ENCODE assay signal across 14 cellular contexts in the genomic region with DNA sequence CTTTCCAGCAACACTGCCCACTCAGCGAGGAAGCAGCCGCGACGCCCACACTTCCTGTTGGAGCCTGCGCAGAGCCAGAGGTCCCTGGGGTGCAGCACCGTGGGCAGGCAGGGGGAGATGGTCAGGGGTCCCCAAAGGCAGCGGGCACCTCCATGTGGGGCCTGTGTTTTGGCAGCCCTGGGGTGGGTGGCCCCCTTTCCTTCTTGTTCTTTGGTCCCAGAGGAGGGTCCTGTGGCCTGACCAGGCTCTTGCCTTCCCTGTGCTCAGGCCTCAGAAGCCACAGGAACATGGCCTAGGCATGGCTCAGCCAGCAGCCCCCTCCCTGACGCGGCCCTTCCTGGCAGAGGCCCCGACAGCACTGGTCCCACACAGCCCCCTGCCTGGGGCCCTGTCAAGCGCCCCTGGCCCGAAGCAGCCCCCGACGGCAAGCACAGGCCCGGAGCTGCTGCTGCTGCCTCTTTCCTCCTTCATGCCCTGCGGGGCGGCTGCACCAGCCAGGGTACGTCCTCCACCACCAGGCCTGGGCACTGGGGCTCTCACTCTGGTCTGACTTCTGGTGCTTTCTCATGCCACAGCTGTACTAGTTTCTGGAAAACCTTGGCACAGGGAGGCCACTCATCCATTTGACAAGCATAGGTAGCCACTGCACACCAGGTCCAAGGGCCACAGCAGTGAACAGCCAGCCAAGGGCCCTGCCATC. TPM values are rescaled to one million over a fixed set of nuclear protein-coding genes. Genes with fewer than 3 reads are reported as not detected.
DNase-seq lines count a peak whose midpoint lies in the region; ATAC-seq, FAIRE-seq and TF ChIP-seq lines count a peak whose summit lies in the region.
"Had no signal": no experiment of that assay in that cellular context is flagged by ENCODE, and none has a peak within 500 bp of the region (broad histone marks: within the 10 kb centered on the region; RNA-seq: fewer than 3 reads in every experiment).

No MANE protein-coding gene starts in this region.

- peaks cover 42% of the 10 kb centered on the region for H3K36me3 Mint-ChIP-seq in activated CD4-positive, alpha-beta T cell treated with anti-CD3 and anti-CD28 coated beads for 36 hours (ENCODE audit: low read depth)
- peaks cover 6% of the 10 kb centered on the region for H3K36me3 Mint-ChIP-seq in neural progenitor cell
- no peaks in the 10 kb centered on the region for H3K36me3 Mint-ChIP-seq in glutamatergic neuron (ENCODE audit: unreplicated experiment)

- H3K4me3 ChIP-seq in H7 (ENCODE audit: insufficient read depth, low read depth, low read length) (no peak overlapping the region), GM12878 (no peak overlapping the region), neural progenitor cell (no peak overlapping the region)
- H3K4me3 ChIP-seq: ovary had no signal

- no peak for FAIRE-seq in GM12878 (lab: Jason Lieb, UNC)
- FAIRE-seq: A204.1 had no signal

- no peaks in the 10 kb centered on the region for H3K9me3 Mint-ChIP-seq in activated CD4-positive, alpha-beta T cell treated with anti-CD3 and anti-CD28 coated beads for 36 hours (ENCODE audit: low read depth)
- H3K9me3 Mint-ChIP-seq in neural progenitor cell (no peaks in the 10 kb centered on the region), glutamatergic neuron (ENCODE audit: unreplicated experiment) (peaks cover 6% of the 10 kb centered on the region)

- SMC1A ChIA-PET in GM12878 (lab: Charles Lee; ENCODE audit: uncharacterized antibody, unreplicated experiment), result no interaction called here

- H3K9me3 ChIP-seq in GM12878 (replicated peaks; ENCODE audit: control insufficient read depth, insufficient read depth, low read length) (no peaks in the 10 kb centered on the region), neural progenitor cell (ENCODE audit: low read depth) (no peaks in the 10 kb centered on the region)
- H3K9me3 ChIP-seq: ovary had no signal

- no peak for TF ChIP-seq CTCF in GM12878 (IDR thresholded peaks at IDR 0.05 in 2 of 3, conservative IDR thresholded peaks at IDR 0.05 in 1 of 3; ENCODE audit: control insufficient read depth in 2 of 3, extremely low read depth in 1 of 3, insufficient read depth in 1 of 3, low read depth in 3 of 3, low read length in 3 of 3)
- TF ChIP-seq CTCF in neural progenitor cell (IDR thresholded peaks at IDR 0.05), result no peak
- TF ChIP-seq CTCF in glutamatergic neuron (IDR thresholded peaks at IDR 0.05; ENCODE audit: partially characterized antibody, unreplicated experiment), result no peak

- H3F3A ChIP-seq in neural progenitor cell (ENCODE audit: low read depth), result no peaks in the 10 kb centered on the region

- peak; percentile 10 for DNase-seq in activated CD4-positive, alpha-beta T cell treated with anti-CD3 and anti-CD28 coated beads for 36 hours
- DNase-seq in activated CD4-positive, alpha-beta T cell treated with anti-CD3 and anti-CD28 coated beads, Interleukin-2, amount 50 U/mL, for 4 hours, result no peak
- DNase-seq in H7 (peak; percentile 60), GM12878 (ENCODE audit: low read depth, low spot score) (no peak), neural progenitor cell (ENCODE audit: low spot score) (no peak), glutamatergic neuron (no peak)
- DNase-seq: DMS 273 treated with DMSO at 0.1 percent for 48 hours, erythroblast, NCI-H1105 treated with DMSO at 0.1 percent for 48 hours, OCI-M1 had no signal

- peak overlapping the region; percentile 86 for H3K27ac Mint-ChIP-seq in activated CD4-positive, alpha-beta T cell treated with anti-CD3 and anti-CD28 coated beads for 36 hours
- H3K27ac Mint-ChIP-seq in neural progenitor cell (peak overlapping the region; percentile 44), glutamatergic neuron (ENCODE audit: unreplicated experiment) (no peak overlapping the region)

- WGBS in GM12878 (ENCODE audit: insufficient coverage, insufficient replicate concordance, low lambda C conversion rate, missing lambda C conversion rate), result 63% methylated on average over 17 of the region's 18 CpGs

- H3K27me3 ChIP-seq in H7 (ENCODE audit: control insufficient read depth, insufficient read depth, low read length) (no peaks in the 10 kb centered on the region), GM12878 (replicated peaks in 1 of 2; ENCODE audit: control insufficient read depth in 2 of 2, insufficient read depth in 2 of 2, low read length in 1 of 2) (no peaks in the 10 kb centered on the region), neural progenitor cell (no peaks in the 10 kb centered on the region)
- H3K27me3 ChIP-seq: ovary had no signal

- H3K27ac ChIP-seq in GM12878 (ENCODE audit: control insufficient read depth, insufficient read depth) (no peak overlapping the region), neural progenitor cell (no peak overlapping the region)

- H3K9ac ChIP-seq in GM12878 (ENCODE audit: control insufficient read depth, insufficient read depth, low read length), result no peak overlapping the region
- no peak overlapping the region for H3K9ac ChIP-seq in neural progenitor cell

- peaks cover 26% of the 10 kb centered on the region for H3K4me1 Mint-ChIP-seq in activated CD4-positive, alpha-beta T cell treated with anti-CD3 and anti-CD28 coated beads for 36 hours
- H3K4me1 Mint-ChIP-seq in neural progenitor cell, result peaks cover 7% of the 10 kb centered on the region
- peaks cover 5% of the 10 kb centered on the region for H3K4me1 Mint-ChIP-seq in glutamatergic neuron (ENCODE audit: low read depth, unreplicated experiment)

- H2AFZ ChIP-seq in GM12878 (ENCODE audit: control insufficient read depth, low read depth, low read length) (no peak overlapping the region), neural progenitor cell (replicated peaks) (no peak overlapping the region)

- no peaks in the 10 kb centered on the region for H3K27me3 Mint-ChIP-seq in activated CD4-positive, alpha-beta T cell treated with anti-CD3 and anti-CD28 coated beads for 36 hours
- H3K27me3 Mint-ChIP-seq in neural progenitor cell (ENCODE audit: insufficient read depth, low read depth) (peaks cover 7% of the 10 kb centered on the region), glutamatergic neuron (ENCODE audit: unreplicated experiment) (peaks cover 5% of the 10 kb centered on the region)

- TF ChIP-seq RAD21 in GM12878 (IDR thresholded peaks at IDR 0.05; ENCODE audit: insufficient read depth, low read depth, low read length), result no peak

- H3K79me2 ChIP-seq in GM12878 (ENCODE audit: control insufficient read depth, insufficient read depth, low read length) (no peaks in the 10 kb centered on the region), neural progenitor cell (ENCODE audit: low read depth) (no peaks in the 10 kb centered on the region)

- H3K4me2 ChIP-seq in GM12878 (ENCODE audit: control insufficient read depth, insufficient read depth) (no peak overlapping the region), neural progenitor cell (no peak overlapping the region)

- H3K4me1 ChIP-seq in GM12878 (ENCODE audit: control insufficient read depth, insufficient read depth, low read length) (peaks cover 16% of the 10 kb centered on the region), neural progenitor cell (no peaks in the 10 kb centered on the region)

- RAD21 ChIA-PET in GM12878 (lab: Charles Lee; ENCODE audit: unreplicated experiment), result interaction anchor here (1.1 kb wide), 1 partner anchor 163 kb away, joined by 3 read pairs; no protein-coding TSS in a partner anchor

- no TSS peak for BruUV-seq in GM12878 (replicated peaks; lab: Mats Ljungman, UMichigan)

- H4K20me1 ChIP-seq in GM12878 (ENCODE audit: control insufficient read depth, insufficient read depth) (no peaks in the 10 kb centered on the region), neural progenitor cell (ENCODE audit: low read depth) (no peaks in the 10 kb centered on the region)

- H3K36me3 ChIP-seq in H7 (replicated peaks; ENCODE audit: control insufficient read depth, insufficient read depth, low read length) (peaks cover 8% of the 10 kb centered on the region), GM12878 (ENCODE audit: control insufficient read depth in 2 of 2, insufficient read depth in 2 of 2, low read length in 1 of 2) (peaks cover 25 to 32% of the 10 kb centered on the region in 2 experiments; a peak in 3 of 4 replicates), neural progenitor cell (no peaks in the 10 kb centered on the region)
- H3K36me3 ChIP-seq: ovary had no signal

- no peak overlapping the region for H3K4me3 Mint-ChIP-seq in activated CD4-positive, alpha-beta T cell treated with anti-CD3 and anti-CD28 coated beads for 36 hours
- H3K4me3 Mint-ChIP-seq in neural progenitor cell (no peak overlapping the region), glutamatergic neuron (ENCODE audit: unreplicated experiment) (no peak overlapping the region)

- no peak for TF ChIP-seq EP300 in GM12878 (IDR thresholded peaks at IDR 0.05; ENCODE audit: borderline replicate concordance in 1 of 2, control insufficient read depth in 1 of 2, low read depth in 2 of 2, low read length in 2 of 2)

- TF ChIP-seq POLR2A in GM12878 (IDR thresholded peaks at IDR 0.05; ENCODE audit: low read depth, low read length), result peak; percentile 67

- in situ Hi-C loops in GM12878 (cut with MboI), result no loop called here

- POLR2A ChIA-PET in activated CD4-positive, alpha-beta T cell treated with anti-CD3 and anti-CD28 coated beads for 36 hours (lab: Charles Lee), result interaction anchor here (1.3 to 1.9 kb wide), 2 partner anchors 9 to 15 kb away, joined by 4 to 9 read pairs; no protein-coding TSS in a partner anchor
- POLR2A ChIA-PET in GM12878 (lab: Charles Lee), result no interaction called here

- no peak for ATAC-seq in activated CD4-positive, alpha-beta T cell treated with anti-CD3 and anti-CD28 coated beads for 36 hours
- no peak for ATAC-seq in GM12878
- no peak for ATAC-seq in GM18858 (IDR thresholded peaks at IDR 0.05; ENCODE audit: unreplicated experiment)
- no peak for ATAC-seq in HG02571 (IDR thresholded peaks at IDR 0.05; ENCODE audit: unreplicated experiment)

- CTCF ChIA-PET in activated CD4-positive, alpha-beta T cell treated with anti-CD3 and anti-CD28 coated beads for 36 hours (lab: Charles Lee), result interaction anchor here (2.3 kb wide), 1 partner anchor 18 kb away, joined by 7 read pairs; no protein-coding TSS in a partner anchor
- CTCF ChIA-PET in GM12878 (lab: Yijun Ruan, JAX), result interaction anchor here (0.5 to 1.6 kb wide), 3 partner anchors 19 to 26 kb away, joined by 3 to 5 read pairs (median 4); no protein-coding TSS in a partner anchor

- intact Hi-C loops in activated CD4-positive, alpha-beta T cell treated with anti-CD3 and anti-CD28 coated beads for 36 hours (cut with DNase I, micrococcal nuclease), result no loop called here
- intact Hi-C loops in GM12878 (cut with micrococcal nuclease; ENCODE audit: unreplicated experiment), result no loop called here

RNA-seq across cellular contexts. Expression of a gene that starts 47.1 kb away (rescaled TPM):
- 10 to 100 TPM; 30.3 to 37.9 TPM for total RNA-seq in activated CD4-positive, alpha-beta T cell treated with anti-CD3 and anti-CD28 coated beads for 36 hours
- 70.2 and 72.6 TPM in 2 replicates for total RNA-seq in H7 (2014; rRNA removed; shearing (Covaris generic))
- total RNA-seq in GM12878 (2013; cell fraction: nucleolus; rRNA removed), result 75.1 and 77.2 TPM in 2 replicates
- total RNA-seq in GM12878 (2014; rRNA removed) (41.3 and 44.7 TPM in 2 replicates), GM12878 (2014; rRNA removed; fragmentation: Illumina TruSeq; extraction: Trizol) (24.2 and 25.8 TPM in 2 replicates), GM12878 (2021) (62.7 and 63.4 TPM in 2 replicates), neural progenitor cell (ENCODE audit: low replicate concordance) (18.1 and 41.2 TPM in 2 replicates), glutamatergic neuron (ENCODE audit: unreplicated experiment) (60.9 TPM)
- polyA plus RNA-seq in GM12878 (2011; ENCODE audit: low read depth), result 18.1 TPM
- polyA plus RNA-seq in GM12878 (2011; rRNA removed) (22.5 and 46.8 TPM in 2 replicates), GM12878 (2014; fragmentation: Illumina TruSeq; extraction: Trizol) (24.5 and 36.9 TPM in 2 replicates), GM12878 (2014; fragmentation: Nextera tagmentation; extraction: Ambion mirVana) (10 to 100 TPM; 31.1 to 44.9 TPM), GM12878 (2014; rRNA removed) (49.1 and 51.4 TPM in 2 replicates), GM12878 (2016; fragmentation: Nextera tagmentation; extraction: Ambion mirVana) (10 to 100 TPM; 48.3 to 54.9 TPM)
- 66.2 and 74.7 TPM in 2 replicates for polyA plus RNA-seq in GM12878 (2011; cell fraction: cytosol; rRNA removed)
- polyA plus RNA-seq in GM12878 (2011; cell fraction: nucleus; rRNA removed), result 157 and 166 TPM in 2 replicates
- polyA plus RNA-seq in GM12878 (2012), result 34.4 and 39.1 TPM in 2 replicates
- 28.3 and 51.8 TPM in 2 replicates for polyA minus RNA-seq in GM12878 (2011; rRNA and poly(A)+ RNA removed)
- 19.8 and 21.5 TPM in 2 replicates for polyA minus RNA-seq in GM12878 (2011; cell fraction: cytosol; rRNA and poly(A)+ RNA removed)
- polyA minus RNA-seq in GM12878 (2011; cell fraction: nucleus; rRNA and poly(A)+ RNA removed), result 24.8 and 28.7 TPM in 2 replicates

Comparison
In these comparisons a context has a peak if more than half of its experiments do, and no peak if none do; other contexts are left out.
1. DNase-seq: peak in activated CD4-positive, alpha-beta T cell treated with anti-CD3 and anti-CD28 coated beads for 36 hours (single experiment) and H7 (single experiment); none in activated CD4-positive, alpha-beta T cell treated with anti-CD3 and anti-CD28 coated beads, Interleukin-2, amount 50 U/mL, for 4 hours (0 of 2), GM12878 (single experiment), neural progenitor cell (single experiment) and glutamatergic neuron (single experiment).